ENCODE assay signal across 8 cellular contexts in genomic region chr11:90222459-90223247, GRCh38. TPM values are rescaled to one million over a fixed set of nuclear protein-coding genes. Genes with fewer than 3 reads are reported as not detected.
DNase-seq lines count a peak whose midpoint lies in the region; ATAC-seq and TF ChIP-seq lines count a peak whose summit lies in the region.

Gene CHORDC1, minus strand, starts transcription at chr11:90223049. Its CDS starts 95 bp downstream, at chr11:90222954.

- TF ChIP-seq CTCF in DOHH2 (IDR thresholded peaks at IDR 0.05; ENCODE audit: low read depth, low read length, poor library complexity, severe bottlenecking), result no peak
- no peak for TF ChIP-seq CTCF in KMS-11 (conservative IDR thresholded peaks at IDR 0.05; ENCODE audit: low read depth, low read length)
- no peak for TF ChIP-seq CTCF in fibroblast of lung (conservative IDR thresholded peaks at IDR 0.05 in 1 of 2, IDR thresholded peaks at IDR 0.05 in 1 of 2; ENCODE audit: low read depth in 1 of 2, low read length in 2 of 2)

- peak within 1 kb of the TSS; percentile 81 for H2AFZ ChIP-seq in KMS-11 (ENCODE audit: low read depth)
- peak within 1 kb of the TSS; percentile 80 for H2AFZ ChIP-seq in fibroblast of lung (ENCODE audit: low read length)

- peaks cover 27% of the 10 kb centered on the region for H4K20me1 ChIP-seq in DOHH2 (ENCODE audit: control insufficient read depth, insufficient read depth, low read depth, low read length)
- no peaks in the 10 kb centered on the region for H4K20me1 ChIP-seq in KMS-11 (ENCODE audit: insufficient read depth)
- no peaks in the 10 kb centered on the region for H4K20me1 ChIP-seq in fibroblast of lung (ENCODE audit: control insufficient read depth, extremely low read depth, insufficient read depth, low read length)

- peaks cover 31% of the 10 kb centered on the region for H3K36me3 Mint-ChIP-seq in activated T-helper 1 cell treated with anti-CD3 and anti-CD28 coated beads, Interleukin-12 subunit alpha, Interleukin-12 subunit beta, Interleukin-2, Interleukin-4 antibody, amounts not matched to agents 30 ng/mL and 10 ng/mL and 1 ng/mL, durations not matched to agents 14 hours and 24 hours and 36 hours (ENCODE audit: low read depth)
- H3K36me3 Mint-ChIP-seq in naive B cell, result no peaks in the 10 kb centered on the region
- peaks cover 9% of the 10 kb centered on the region for H3K36me3 Mint-ChIP-seq in stimulated activated memory B cell treated with anti-CD40 and anti-IgM and Interleukin-4, amounts not matched to agents 10 μg/mL and 1 μg/mL and 100 μg/mL, for 72 hours

- no peaks in the 10 kb centered on the region for H3K9me2 ChIP-seq in DOHH2 (replicated peaks; ENCODE audit: control insufficient read depth, low read length)

- peak within 1 kb of the TSS; percentile 69 for H3K4me2 ChIP-seq in DOHH2 (ENCODE audit: low read length)
- peak within 1 kb of the TSS; percentile 73 for H3K4me2 ChIP-seq in KMS-11
- peak within 1 kb of the TSS; percentile 83 for H3K4me2 ChIP-seq in fibroblast of lung (ENCODE audit: extremely low read depth, insufficient read depth, low read length)

- ATAC-seq in GM21786 (IDR thresholded peaks at IDR 0.05; ENCODE audit: unreplicated experiment) (peak; percentile 88), naive B cell (ENCODE audit: low read depth in 2 of 2) (peak; percentile 87 to 90)
- ATAC-seq in stimulated activated memory B cell treated with anti-CD40 and anti-IgM and Interleukin-4, amounts not matched to agents 10 μg/mL and 1 μg/mL and 100 μg/mL, for 72 hours, result peak; percentile 98

- peak within 1 kb of the TSS; percentile 50 for H3K27ac ChIP-seq in DOHH2 (ENCODE audit: low read depth, low read length)
- peak within 1 kb of the TSS; percentile 55 for H3K27ac ChIP-seq in KMS-11
- H3K27ac ChIP-seq in fibroblast of lung (ENCODE audit: insufficient read depth, low read length), result peak within 1 kb of the TSS; percentile 93

- peak within 1 kb of the TSS; percentile 97 for H3K4me3 Mint-ChIP-seq in activated T-helper 1 cell treated with anti-CD3 and anti-CD28 coated beads, Interleukin-12 subunit alpha, Interleukin-12 subunit beta, Interleukin-2, Interleukin-4 antibody, amounts not matched to agents 30 ng/mL and 10 ng/mL and 1 ng/mL, durations not matched to agents 14 hours and 24 hours and 36 hours
- peak within 1 kb of the TSS; percentile 95 to 99 (median 98) for H3K4me3 Mint-ChIP-seq in naive B cell
- H3K4me3 Mint-ChIP-seq in stimulated activated memory B cell treated with anti-CD40 and anti-IgM and Interleukin-4, amounts not matched to agents 10 μg/mL and 1 μg/mL and 100 μg/mL, for 72 hours, result peak within 1 kb of the TSS; percentile 100

- H3K27me3 ChIP-seq in DOHH2 (ENCODE audit: control insufficient read depth, low read length), result no peaks in the 10 kb centered on the region
- no peaks in the 10 kb centered on the region for H3K27me3 ChIP-seq in KMS-11 (ENCODE audit: insufficient read depth, low read depth)
- H3K27me3 ChIP-seq in fibroblast of lung (ENCODE audit: control insufficient read depth, insufficient read depth, low read length), result no peaks in the 10 kb centered on the region

- no peaks in the 10 kb centered on the region for H3F3A ChIP-seq in DOHH2 (ENCODE audit: control insufficient read depth, insufficient read depth)

- H3K36me3 ChIP-seq in DOHH2 (ENCODE audit: control insufficient read depth, low read length) (peaks cover 46% of the 10 kb centered on the region), KMS-11 (ENCODE audit: insufficient read depth) (no peaks in the 10 kb centered on the region), fibroblast of lung (ENCODE audit: control insufficient read depth, insufficient read depth, low read length) (no peaks in the 10 kb centered on the region)

- peaks cover 62% of the 10 kb centered on the region for H3K79me2 ChIP-seq in DOHH2 (ENCODE audit: control insufficient read depth, low read length)
- H3K79me2 ChIP-seq in KMS-11 (ENCODE audit: insufficient read depth, low read depth), result peaks cover 45% of the 10 kb centered on the region
- peaks cover 52% of the 10 kb centered on the region for H3K79me2 ChIP-seq in fibroblast of lung (ENCODE audit: control insufficient read depth, insufficient read depth, low read length)

- intact Hi-C loops in activated T-helper 1 cell treated with anti-CD3 and anti-CD28 coated beads, Interleukin-12 subunit alpha, Interleukin-12 subunit beta, Interleukin-2, Interleukin-4 antibody, amounts not matched to agents 30 ng/mL and 10 ng/mL and 1 ng/mL, durations not matched to agents 14 hours and 24 hours and 36 hours (cut with micrococcal nuclease), result loop anchor here (1.0 to 2.0 kb wide), 3 partner anchors 17 to 1886 kb away; partner anchors contain the start of gene CTSC

- no peaks in the 10 kb centered on the region for H3K9me3 Mint-ChIP-seq in activated T-helper 1 cell treated with anti-CD3 and anti-CD28 coated beads, Interleukin-12 subunit alpha, Interleukin-12 subunit beta, Interleukin-2, Interleukin-4 antibody, amounts not matched to agents 30 ng/mL and 10 ng/mL and 1 ng/mL, durations not matched to agents 14 hours and 24 hours and 36 hours
- no peaks in the 10 kb centered on the region for H3K9me3 Mint-ChIP-seq in naive B cell
- H3K9me3 Mint-ChIP-seq in stimulated activated memory B cell treated with anti-CD40 and anti-IgM and Interleukin-4, amounts not matched to agents 10 μg/mL and 1 μg/mL and 100 μg/mL, for 72 hours, result no peaks in the 10 kb centered on the region

- H3K27ac Mint-ChIP-seq in activated T-helper 1 cell treated with anti-CD3 and anti-CD28 coated beads, Interleukin-12 subunit alpha, Interleukin-12 subunit beta, Interleukin-2, Interleukin-4 antibody, amounts not matched to agents 30 ng/mL and 10 ng/mL and 1 ng/mL, durations not matched to agents 14 hours and 24 hours and 36 hours, result peak within 1 kb of the TSS; percentile 93
- peak within 1 kb of the TSS; percentile 92 to 98 (median 97) for H3K27ac Mint-ChIP-seq in naive B cell
- peak within 1 kb of the TSS; percentile 95 for H3K27ac Mint-ChIP-seq in stimulated activated memory B cell treated with anti-CD40 and anti-IgM and Interleukin-4, amounts not matched to agents 10 μg/mL and 1 μg/mL and 100 μg/mL, for 72 hours

- DNase-seq in RPMI7951 (ENCODE audit: low read depth) (peak; percentile 84), fibroblast of lung (ENCODE audit: low read depth in 2 of 2) (peak; percentile 76 to 79), naive B cell (peak; percentile 90)
- peak; percentile 93 for DNase-seq in activated T-helper 1 cell treated with anti-CD3 and anti-CD28 coated beads, Interleukin-12 subunit alpha, Interleukin-12 subunit beta, Interleukin-2, Interleukin-4 antibody, amounts not matched to agents 30 ng/mL and 10 ng/mL and 1 ng/mL, durations not matched to agents 14 hours and 24 hours and 36 hours (ENCODE audit: low spot score)

- peaks cover 4% of the 10 kb centered on the region for H3K27me3 Mint-ChIP-seq in activated T-helper 1 cell treated with anti-CD3 and anti-CD28 coated beads, Interleukin-12 subunit alpha, Interleukin-12 subunit beta, Interleukin-2, Interleukin-4 antibody, amounts not matched to agents 30 ng/mL and 10 ng/mL and 1 ng/mL, durations not matched to agents 14 hours and 24 hours and 36 hours (ENCODE audit: insufficient read depth)
- H3K27me3 Mint-ChIP-seq in naive B cell, result no peaks in the 10 kb centered on the region
- no peaks in the 10 kb centered on the region for H3K27me3 Mint-ChIP-seq in stimulated activated memory B cell treated with anti-CD40 and anti-IgM and Interleukin-4, amounts not matched to agents 10 μg/mL and 1 μg/mL and 100 μg/mL, for 72 hours

- H3K4me1 ChIP-seq in DOHH2 (ENCODE audit: control insufficient read depth, low read length) (peaks cover 41% of the 10 kb centered on the region), KMS-11 (ENCODE audit: low read depth, poor library complexity, severe bottlenecking) (peaks cover 8% of the 10 kb centered on the region), fibroblast of lung (ENCODE audit: control insufficient read depth, extremely low read depth, insufficient read depth, low read length) (no peaks in the 10 kb centered on the region)

- H3K9me3 ChIP-seq in DOHH2 (ENCODE audit: control insufficient read depth, insufficient read depth, low read length), result no peaks in the 10 kb centered on the region
- H3K9me3 ChIP-seq in fibroblast of lung (ENCODE audit: control insufficient read depth, insufficient read depth, low read depth, low read length), result no peaks in the 10 kb centered on the region

- H3K4me3 ChIP-seq in DOHH2 (ENCODE audit: low read length) (peak within 1 kb of the TSS; percentile 79), KMS-11 (IDR thresholded peaks at IDR 0.05; ENCODE audit: insufficient read depth, low read depth, low read length) (no peak within 1 kb of the TSS), fibroblast of lung (replicated peaks in 1 of 4; ENCODE audit: control extremely low read depth in 1 of 4, insufficient read depth in 1 of 4, low read depth in 3 of 4, low read length in 4 of 4) (peak within 1 kb of the TSS; percentile 44 to 92 (median 76))

- peaks cover 46% of the 10 kb centered on the region for H3K4me1 Mint-ChIP-seq in activated T-helper 1 cell treated with anti-CD3 and anti-CD28 coated beads, Interleukin-12 subunit alpha, Interleukin-12 subunit beta, Interleukin-2, Interleukin-4 antibody, amounts not matched to agents 30 ng/mL and 10 ng/mL and 1 ng/mL, durations not matched to agents 14 hours and 24 hours and 36 hours (ENCODE audit: low read depth)
- peaks cover 30 to 62% (median 50%) of the 10 kb centered on the region in 3 donors for H3K4me1 Mint-ChIP-seq in naive B cell
- H3K4me1 Mint-ChIP-seq in stimulated activated memory B cell treated with anti-CD40 and anti-IgM and Interleukin-4, amounts not matched to agents 10 μg/mL and 1 μg/mL and 100 μg/mL, for 72 hours, result peaks cover 56% of the 10 kb centered on the region

- peak within 1 kb of the TSS; percentile 67 for H3K9ac ChIP-seq in KMS-11
- peak within 1 kb of the TSS; percentile 83 for H3K9ac ChIP-seq in fibroblast of lung (ENCODE audit: insufficient read depth, low read length)

RNA-seq across cellular contexts. Expression of gene CHORDC1, which starts in this region (rescaled TPM):
- 38.9 and 44.2 TPM in 2 replicates for total RNA-seq in RPMI7951 (2014; rRNA removed; shearing (Covaris generic))
- 128 and 130 TPM in 2 replicates for total RNA-seq in activated T-helper 1 cell treated with anti-CD3 and anti-CD28 coated beads, Interleukin-12 subunit alpha, Interleukin-12 subunit beta, Interleukin-2, Interleukin-4 antibody, amounts not matched to agents 30 ng/mL and 10 ng/mL and 1 ng/mL, durations not matched to agents 14 hours and 24 hours and 36 hours
- 42.9 and 46.9 TPM in 2 replicates for total RNA-seq in fibroblast of lung
- polyA plus RNA-seq in fibroblast of lung (15.8 and 31.7 TPM in 2 replicates), naive B cell (ENCODE audit: low read depth in 6 of 6) (10 to 100 TPM; 19.1 to 35.2 (median 20.6) TPM)
- 28.4 and 37.9 TPM in 2 replicates for polyA plus RNA-seq in fibroblast of lung (2012)
- polyA minus RNA-seq in fibroblast of lung (ENCODE audit: low replicate concordance), result 0.35 and 8.2 TPM in 2 replicates
